ENCODE assay signal across 8 cellular contexts in the genomic region with DNA sequence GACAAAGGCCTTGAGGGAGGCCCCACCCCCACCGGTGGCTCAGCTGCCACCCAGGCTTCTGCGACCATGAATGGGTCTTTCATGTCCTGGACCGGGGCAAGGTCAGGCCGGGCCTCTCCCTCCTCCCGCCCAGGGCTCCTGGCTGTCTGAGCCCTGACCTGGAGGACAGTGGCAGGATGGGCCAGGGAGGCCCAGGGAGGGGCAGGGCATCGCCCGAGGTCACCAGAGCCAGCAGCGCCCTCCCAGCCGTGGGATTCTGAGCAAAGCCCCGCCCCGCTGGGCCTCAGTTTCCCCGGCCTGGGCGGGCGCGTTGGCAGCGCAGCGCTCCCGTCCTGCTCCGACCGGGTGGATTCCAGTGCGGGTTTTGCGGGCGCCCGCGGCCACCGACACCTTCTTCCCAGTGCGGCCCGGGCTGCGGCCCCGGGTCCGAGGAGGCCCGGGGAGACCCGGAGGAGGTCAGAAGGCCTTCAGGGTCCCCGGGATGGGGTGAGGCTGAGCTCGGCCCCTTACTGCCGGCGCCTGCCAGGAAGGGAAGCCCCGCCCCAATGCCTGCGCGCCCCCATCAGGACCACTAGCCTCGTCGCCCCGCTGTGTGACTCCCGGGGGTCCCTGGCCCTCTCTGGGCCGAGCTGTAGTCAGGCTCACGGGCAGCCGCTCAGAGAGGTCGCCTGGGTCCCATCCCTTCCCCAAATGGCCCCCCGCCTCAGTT. TPM values are rescaled to one million over a fixed set of nuclear protein-coding genes. Genes with fewer than 3 reads are reported as not detected.
DNase-seq lines count a peak whose midpoint lies in the region; ATAC-seq and TF ChIP-seq lines count a peak whose summit lies in the region.

No MANE protein-coding gene starts in this region.

- 3% methylated on average over 46 of the region's 49 CpGs for WGBS in hepatocyte (ENCODE audit: low lambda C conversion rate, missing lambda C conversion rate)

- H3K9me2 ChIP-seq in hepatocyte (replicated peaks; ENCODE audit: insufficient read depth), result no peaks in the 10 kb centered on the region

- no peaks in the 10 kb centered on the region for H3K9me3 Mint-ChIP-seq in WTC11

- H3K27me3 Mint-ChIP-seq in WTC11 (ENCODE audit: low read depth), result peaks cover 54% of the 10 kb centered on the region

- ATAC-seq in WTC11 (peak; percentile 43), HG02759 (IDR thresholded peaks at IDR 0.05; ENCODE audit: unreplicated experiment) (no peak), HG03039 (IDR thresholded peaks at IDR 0.05; ENCODE audit: unreplicated experiment) (no peak)

- peak; percentile 30 for DNase-seq in NCI-H510A treated with DMSO at 0.1 percent for 48 hours (lab: John Stamatoyannopoulos, UW)
- no peak for DNase-seq in NCI-H510A (lab: John Stamatoyannopoulos, UW)
- DNase-seq in WTC11 (ENCODE audit: low spot score), result peak; percentile 72
- no peak for DNase-seq in hepatocyte (ENCODE audit: low spot score)
- peak; percentile 41 for DNase-seq in stimulated activated CD4-positive, alpha-beta T cell treated with anti-CD3 and anti-CD28 coated beads, Interleukin-4, amount 100 ng/mL, for 1 hour
- no peak for DNase-seq in CD1c-positive myeloid dendritic cell (ENCODE audit: extremely low spot score)

- peaks cover 21% of the 10 kb centered on the region for H3K4me1 Mint-ChIP-seq in WTC11

- H3K4me1 ChIP-seq in hepatocyte (ENCODE audit: insufficient read depth), result peaks cover 10% of the 10 kb centered on the region

- POLR2A ChIA-PET in WTC11 (lab: Charles Lee), result interaction anchor here (0.5 to 1.1 kb wide), 3 partner anchors 13 to 109 kb away, joined by 3 read pairs; no protein-coding TSS in a partner anchor

- no peaks in the 10 kb centered on the region for H4K20me1 ChIP-seq in hepatocyte (ENCODE audit: insufficient read depth, poor library complexity, severe bottlenecking)

- CTCF ChIA-PET in WTC11 (lab: Charles Lee), result interaction anchor here (0.6 to 3.0 kb wide), 20 partner anchors 9 to 207 kb away, joined by 3 to 22 read pairs (median 4); a partner anchor contains a TSS

- peak overlapping the region; percentile 68 for H3K4me3 Mint-ChIP-seq in WTC11

- H3K4me2 ChIP-seq in hepatocyte, result peak overlapping the region; percentile 99

- no peaks in the 10 kb centered on the region for H3K79me2 ChIP-seq in hepatocyte

- no peaks in the 10 kb centered on the region for H3K9me3 ChIP-seq in hepatocyte (ENCODE audit: low read depth)

- H3K27ac Mint-ChIP-seq in WTC11, result no peak overlapping the region

- peak overlapping the region; percentile 65 for H3K4me3 ChIP-seq in hepatocyte

- peak overlapping the region; percentile 58 for H2AFZ ChIP-seq in hepatocyte

- no peak overlapping the region for H3K27ac ChIP-seq in hepatocyte

- no peaks in the 10 kb centered on the region for H3K36me3 ChIP-seq in hepatocyte (replicated peaks; ENCODE audit: insufficient read depth, low read depth)

- TF ChIP-seq CTCF in WTC11 (IDR thresholded peaks at IDR 0.05), result no peak
- no peak for TF ChIP-seq CTCF in hepatocyte (IDR thresholded peaks at IDR 0.05; ENCODE audit: poor library complexity)

- H3K36me3 Mint-ChIP-seq in WTC11, result no peaks in the 10 kb centered on the region

- peaks cover 30% of the 10 kb centered on the region for H3K27me3 ChIP-seq in hepatocyte

TF ChIP-seq in WTC11, 78 proteins besides CTCF, POLR2A, EP300 and RAD21 (continues in another document):
- TF ChIP-seq OVOL2 (CRISPR knock-in tag; IDR thresholded peaks at IDR 0.05; ENCODE audit: borderline replicate concordance) (no peak), ZNF423 (CRISPR knock-in tag; IDR thresholded peaks at IDR 0.05) (peak; percentile 48; the same call in 1 of the 2 replicates), ETV6 (CRISPR knock-in tag; IDR thresholded peaks at IDR 0.05) (0 out of 2 replicates have a peak, but pooled peaks have one; percentile 38), EMX1 (CRISPR knock-in tag; IDR thresholded peaks at IDR 0.05) (0 out of 2 replicates have a peak, but pooled peaks have one; percentile 46), GTF2I (CRISPR knock-in tag; conservative IDR thresholded peaks at IDR 0.05) (peak; percentile 99), GABPB1 (CRISPR knock-in tag; IDR thresholded peaks at IDR 0.05) (peak; percentile 30; the same call in 1 of the 2 replicates), ZNF263 (CRISPR knock-in tag; IDR thresholded peaks at IDR 0.05; ENCODE audit: low read depth) (peak; percentile 37; the same call in 1 of the 2 replicates), CREM (CRISPR knock-in tag; IDR thresholded peaks at IDR 0.05) (0 out of 2 replicates have a peak, but pooled peaks have one; percentile 24), TCF7 (CRISPR knock-in tag; IDR thresholded peaks at IDR 0.05; ENCODE audit: low read depth) (no peak), ZNF671 (CRISPR knock-in tag; IDR thresholded peaks at IDR 0.05) (no peak)
- TF ChIP-seq, protein P1, sequence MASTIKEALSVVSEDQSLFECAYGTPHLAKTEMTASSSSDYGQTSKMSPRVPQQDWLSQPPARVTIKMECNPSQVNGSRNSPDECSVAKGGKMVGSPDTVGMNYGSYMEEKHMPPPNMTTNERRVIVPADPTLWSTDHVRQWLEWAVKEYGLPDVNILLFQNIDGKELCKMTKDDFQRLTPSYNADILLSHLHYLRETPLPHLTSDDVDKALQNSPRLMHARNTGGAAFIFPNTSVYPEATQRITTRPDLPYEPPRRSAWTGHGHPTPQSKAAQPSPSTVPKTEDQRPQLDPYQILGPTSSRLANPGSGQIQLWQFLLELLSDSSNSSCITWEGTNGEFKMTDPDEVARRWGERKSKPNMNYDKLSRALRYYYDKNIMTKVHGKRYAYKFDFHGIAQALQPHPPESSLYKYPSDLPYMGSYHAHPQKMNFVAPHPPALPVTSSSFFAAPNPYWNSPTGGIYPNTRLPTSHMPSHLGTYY (CRISPR knock-in tag; IDR thresholded peaks at IDR 0.05), result 0 out of 2 replicates have a peak, but pooled peaks have one; percentile 34
- TF ChIP-seq, protein P2, sequence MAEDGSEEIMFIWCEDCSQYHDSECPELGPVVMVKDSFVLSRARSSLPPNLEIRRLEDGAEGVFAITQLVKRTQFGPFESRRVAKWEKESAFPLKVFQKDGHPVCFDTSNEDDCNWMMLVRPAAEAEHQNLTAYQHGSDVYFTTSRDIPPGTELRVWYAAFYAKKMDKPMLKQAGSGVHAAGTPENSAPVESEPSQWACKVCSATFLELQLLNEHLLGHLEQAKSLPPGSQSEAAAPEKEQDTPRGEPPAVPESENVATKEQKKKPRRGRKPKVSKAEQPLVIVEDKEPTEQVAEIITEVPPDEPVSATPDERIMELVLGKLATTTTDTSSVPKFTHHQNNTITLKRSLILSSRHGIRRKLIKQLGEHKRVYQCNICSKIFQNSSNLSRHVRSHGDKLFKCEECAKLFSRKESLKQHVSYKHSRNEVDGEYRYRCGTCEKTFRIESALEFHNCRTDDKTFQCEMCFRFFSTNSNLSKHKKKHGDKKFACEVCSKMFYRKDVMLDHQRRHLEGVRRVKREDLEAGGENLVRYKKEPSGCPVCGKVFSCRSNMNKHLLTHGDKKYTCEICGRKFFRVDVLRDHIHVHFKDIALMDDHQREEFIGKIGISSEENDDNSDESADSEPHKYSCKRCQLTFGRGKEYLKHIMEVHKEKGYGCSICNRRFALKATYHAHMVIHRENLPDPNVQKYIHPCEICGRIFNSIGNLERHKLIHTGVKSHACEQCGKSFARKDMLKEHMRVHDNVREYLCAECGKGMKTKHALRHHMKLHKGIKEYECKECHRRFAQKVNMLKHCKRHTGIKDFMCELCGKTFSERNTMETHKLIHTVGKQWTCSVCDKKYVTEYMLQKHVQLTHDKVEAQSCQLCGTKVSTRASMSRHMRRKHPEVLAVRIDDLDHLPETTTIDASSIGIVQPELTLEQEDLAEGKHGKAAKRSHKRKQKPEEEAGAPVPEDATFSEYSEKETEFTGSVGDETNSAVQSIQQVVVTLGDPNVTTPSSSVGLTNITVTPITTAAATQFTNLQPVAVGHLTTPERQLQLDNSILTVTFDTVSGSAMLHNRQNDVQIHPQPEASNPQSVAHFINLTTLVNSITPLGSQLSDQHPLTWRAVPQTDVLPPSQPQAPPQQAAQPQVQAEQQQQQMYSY (CRISPR knock-in tag; IDR thresholded peaks at IDR 0.05), result peak; percentile 100
- TF ChIP-seq, protein P3, sequence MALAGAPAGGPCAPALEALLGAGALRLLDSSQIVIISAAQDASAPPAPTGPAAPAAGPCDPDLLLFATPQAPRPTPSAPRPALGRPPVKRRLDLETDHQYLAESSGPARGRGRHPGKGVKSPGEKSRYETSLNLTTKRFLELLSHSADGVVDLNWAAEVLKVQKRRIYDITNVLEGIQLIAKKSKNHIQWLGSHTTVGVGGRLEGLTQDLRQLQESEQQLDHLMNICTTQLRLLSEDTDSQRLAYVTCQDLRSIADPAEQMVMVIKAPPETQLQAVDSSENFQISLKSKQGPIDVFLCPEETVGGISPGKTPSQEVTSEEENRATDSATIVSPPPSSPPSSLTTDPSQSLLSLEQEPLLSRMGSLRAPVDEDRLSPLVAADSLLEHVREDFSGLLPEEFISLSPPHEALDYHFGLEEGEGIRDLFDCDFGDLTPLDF (CRISPR knock-in tag; IDR thresholded peaks at IDR 0.05), result no peak
- TF ChIP-seq, protein P4, sequence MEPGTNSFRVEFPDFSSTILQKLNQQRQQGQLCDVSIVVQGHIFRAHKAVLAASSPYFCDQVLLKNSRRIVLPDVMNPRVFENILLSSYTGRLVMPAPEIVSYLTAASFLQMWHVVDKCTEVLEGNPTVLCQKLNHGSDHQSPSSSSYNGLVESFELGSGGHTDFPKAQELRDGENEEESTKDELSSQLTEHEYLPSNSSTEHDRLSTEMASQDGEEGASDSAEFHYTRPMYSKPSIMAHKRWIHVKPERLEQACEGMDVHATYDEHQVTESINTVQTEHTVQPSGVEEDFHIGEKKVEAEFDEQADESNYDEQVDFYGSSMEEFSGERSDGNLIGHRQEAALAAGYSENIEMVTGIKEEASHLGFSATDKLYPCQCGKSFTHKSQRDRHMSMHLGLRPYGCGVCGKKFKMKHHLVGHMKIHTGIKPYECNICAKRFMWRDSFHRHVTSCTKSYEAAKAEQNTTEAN (CRISPR knock-in tag; IDR thresholded peaks at IDR 0.05), result peak; percentile 52; the same call in 1 of the 2 replicates

RNA-seq across cellular contexts. Expression of a gene that starts 24.6 kb away (rescaled TPM):
- 45.1 to 52.1 TPM (median 49.1 TPM) in 3 replicates for total RNA-seq in WTC11 (2021)
- total RNA-seq in hepatocyte, result 2.9 and 3.2 TPM in 2 replicates
- 0.50 and 1.4 TPM in 2 replicates for polyA plus RNA-seq in hepatocyte

RNA-seq across cellular contexts. Expression of a gene that starts 44.3 kb away (rescaled TPM):
- 0.81 to 1.2 TPM (median 0.87 TPM) in 3 replicates for total RNA-seq in WTC11 (2021)
- total RNA-seq in hepatocyte, result 5.4 and 6.3 TPM in 2 replicates
- polyA plus RNA-seq in hepatocyte, result 9.8 and 11.4 TPM in 2 replicates

RNA-seq across cellular contexts. Expression of a gene that starts 49.1 kb away (rescaled TPM):
- total RNA-seq in WTC11 (2021), result 3.3 to 4.2 TPM (median 3.9 TPM) in 3 replicates
- total RNA-seq in hepatocyte, result 2.1 and 5.8 TPM in 2 replicates
- 6.1 and 6.4 TPM in 2 replicates for polyA plus RNA-seq in hepatocyte

RNA-seq across cellular contexts. Expression of a gene that starts 55.2 kb away (rescaled TPM):
- total RNA-seq in WTC11 (2021) (8.3 to 8.7 TPM (median 8.6 TPM) in 3 replicates), hepatocyte (10.0 and 13.6 TPM in 2 replicates)
- 8.7 and 14.3 TPM in 2 replicates for polyA plus RNA-seq in hepatocyte

Comparison
In these comparisons a context has a peak if more than half of its experiments do, and no peak if none do; other contexts are left out.
1. DNase-seq: peak in NCI-H510A treated with DMSO at 0.1 percent for 48 hours (single experiment), WTC11 (single experiment) and stimulated activated CD4-positive, alpha-beta T cell treated with anti-CD3 and anti-CD28 coated beads, Interleukin-4, amount 100 ng/mL, for 1 hour (single experiment); none in NCI-H510A (single experiment), hepatocyte (single experiment) and CD1c-positive myeloid dendritic cell (single experiment).
2. RNA of a gene that starts 24.6 kb away (total RNA-seq): 45.1 to 52.1 TPM in WTC11; 2.9 to 3.2 TPM in hepatocyte; every median in the first group is over 10 times any median in the second.